ENCODE assay signal across 17 cellular contexts in the genomic region with DNA sequence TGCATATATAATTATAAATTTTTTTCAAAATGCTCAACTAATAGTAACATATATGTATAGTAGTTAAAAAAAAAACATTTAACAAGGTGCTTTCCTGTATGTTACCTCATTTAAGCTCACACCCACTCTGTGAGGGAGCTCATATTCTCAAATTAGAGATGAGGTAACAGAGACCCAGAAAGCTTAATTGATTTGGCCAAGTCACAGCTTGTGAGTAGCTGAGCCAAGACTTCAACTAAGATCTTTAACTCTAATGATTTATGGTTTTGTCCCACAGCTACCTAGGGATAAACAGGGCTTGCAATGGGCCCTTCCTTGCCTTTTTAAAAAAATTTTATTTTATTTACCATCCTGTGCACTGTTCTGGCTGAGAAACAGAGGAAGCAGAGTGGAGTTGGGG.
DNase-seq lines count a peak whose midpoint lies in the region; ATAC-seq and TF ChIP-seq lines count a peak whose summit lies in the region.
"Had no signal": no experiment of that assay in that cellular context is flagged by ENCODE, and none has a peak within 500 bp of the region (broad histone marks: within the 10 kb centered on the region; RNA-seq: fewer than 3 reads in every experiment).

No MANE protein-coding gene starts in this region.

- H3K4me1 ChIP-seq in HEK293 (ENCODE audit: control insufficient read depth, insufficient read depth, low read length) (no peaks in the 10 kb centered on the region), mesendoderm (ENCODE audit: control insufficient read depth, low read depth, low read length) (no peaks in the 10 kb centered on the region)

- H4K8ac ChIP-seq in mesendoderm (ENCODE audit: low read depth, low read length) = no peak overlapping the region

- no peak for TF ChIP-seq CTCF in HEK293 (tag by site-specific recombination; IDR thresholded peaks at IDR 0.05)

- H3K4me2 ChIP-seq in mesendoderm (ENCODE audit: low read length) = no peak overlapping the region

- no peak overlapping the region for H2BK120ac ChIP-seq in mesendoderm (ENCODE audit: low read depth, low read length)

- H3K79me2 ChIP-seq in mesendoderm (ENCODE audit: control insufficient read depth, insufficient read depth, low read length) = no peaks in the 10 kb centered on the region

- H2BK15ac ChIP-seq in mesendoderm (replicated peaks; ENCODE audit: low read depth) = peak overlapping the region; percentile 85

- POLR2A ChIA-PET in HEK293 (lab: Yijun Ruan, JAX) = interaction anchor here (0.6 to 0.9 kb wide), 3 partner anchors 15 to 1439 kb away, joined by 3 read pairs; a partner anchor contains a TSS

- H3K9ac ChIP-seq in mesendoderm (ENCODE audit: low read length) = no peak overlapping the region

- no peaks in the 10 kb centered on the region for H3K79me1 ChIP-seq in mesendoderm (ENCODE audit: low read length)

- H3K27me3 ChIP-seq in mesendoderm (ENCODE audit: insufficient read depth, low read length, poor library complexity) = no peaks in the 10 kb centered on the region

- H2BK5ac ChIP-seq in mesendoderm (ENCODE audit: low read length) = no peak overlapping the region

- CTCF ChIA-PET in HEK293 (lab: Yijun Ruan, JAX) = interaction anchor here (0.6 kb wide), 1 partner anchor 398 kb away, joined by 3 read pairs; no protein-coding TSS in a partner anchor

- DNase-seq in NCI-H2171 treated with DMSO at 0.1 percent for 48 hours (lab: John Stamatoyannopoulos, UW) (peak; percentile 4), NCI-H2171 (lab: John Stamatoyannopoulos, UW) (no peak), NCI-H446 treated with DMSO at 0.1 percent for 48 hours (lab: John Stamatoyannopoulos, UW) (peak; percentile 81), mesendoderm (no peak), cardiac septum (ENCODE audit: low spot score) (no peak)
- DNase-seq: C1 segment of cervical spinal cord; Calu3; CD4-positive, alpha-beta memory T cell; COR-L47; DMS79; EL; GDM1; H9; HFFc6 had no signal

- no peak for ATAC-seq in HG03135 (IDR thresholded peaks at IDR 0.05; ENCODE audit: unreplicated experiment)
- ATAC-seq: HCT116 had no signal

- no peaks in the 10 kb centered on the region for H3K9me3 ChIP-seq in HEK293 (ENCODE audit: control insufficient read depth, insufficient read depth, low read depth, low read length)

- H4K5ac ChIP-seq in mesendoderm (ENCODE audit: low read length) = no peak overlapping the region

- H3K27ac ChIP-seq in HEK293 (ENCODE audit: extremely low read depth, low read depth, low read length) (no peak overlapping the region), mesendoderm (ENCODE audit: low read depth, low read length) (no peak overlapping the region)

- intact Hi-C loops in cardiac septum (cut with DNase I) = no loop called here

- H3K4me3 ChIP-seq in HEK293 (ENCODE audit: low read depth, low read length) = no peak overlapping the region
- no peak overlapping the region for H3K4me3 ChIP-seq in mesendoderm (ENCODE audit: low read length)

- H2AK5ac ChIP-seq in mesendoderm (ENCODE audit: low read length) = no peak overlapping the region

- no peak overlapping the region for H3K56ac ChIP-seq in mesendoderm (ENCODE audit: low read length)

- H3K4ac ChIP-seq in mesendoderm (ENCODE audit: low read depth, low read length) = no peak overlapping the region

- no peak overlapping the region for H3K18ac ChIP-seq in mesendoderm (ENCODE audit: low read length)

- H3K36me3 ChIP-seq in HEK293 (ENCODE audit: control insufficient read depth in 2 of 2, insufficient read depth in 1 of 2, low read length in 2 of 2) (no peaks in the 10 kb centered on the region), mesendoderm (ENCODE audit: control insufficient read depth, insufficient read depth, low read length) (no peaks in the 10 kb centered on the region)

- no peak overlapping the region for H3K23ac ChIP-seq in mesendoderm (ENCODE audit: low read length)

TF ChIP-seq in HEK293, 187 proteins besides CTCF, POLR2A, EP300 and RAD21:
- TF ChIP-seq ZNF629 (tag by site-specific recombination; IDR thresholded peaks at IDR 0.05) (peak; percentile 31; the same call in 1 of the 2 replicates), ZNF394 (tag by site-specific recombination; IDR thresholded peaks at IDR 0.05; ENCODE audit: borderline replicate concordance) (peak; percentile 80), SP2 (tag by site-specific recombination; IDR thresholded peaks at IDR 0.05) (peak; percentile 9; the same call in 1 of the 2 replicates), ZNF660 (tag by site-specific recombination; IDR thresholded peaks at IDR 0.05) (peak; percentile 57; the same call in 1 of the 2 replicates), ZNF624 (tag by site-specific recombination; IDR thresholded peaks at IDR 0.05) (no peak), ZEB2 (tag by site-specific recombination; IDR thresholded peaks at IDR 0.05) (no peak)
- TF ChIP-seq, protein P1, sequence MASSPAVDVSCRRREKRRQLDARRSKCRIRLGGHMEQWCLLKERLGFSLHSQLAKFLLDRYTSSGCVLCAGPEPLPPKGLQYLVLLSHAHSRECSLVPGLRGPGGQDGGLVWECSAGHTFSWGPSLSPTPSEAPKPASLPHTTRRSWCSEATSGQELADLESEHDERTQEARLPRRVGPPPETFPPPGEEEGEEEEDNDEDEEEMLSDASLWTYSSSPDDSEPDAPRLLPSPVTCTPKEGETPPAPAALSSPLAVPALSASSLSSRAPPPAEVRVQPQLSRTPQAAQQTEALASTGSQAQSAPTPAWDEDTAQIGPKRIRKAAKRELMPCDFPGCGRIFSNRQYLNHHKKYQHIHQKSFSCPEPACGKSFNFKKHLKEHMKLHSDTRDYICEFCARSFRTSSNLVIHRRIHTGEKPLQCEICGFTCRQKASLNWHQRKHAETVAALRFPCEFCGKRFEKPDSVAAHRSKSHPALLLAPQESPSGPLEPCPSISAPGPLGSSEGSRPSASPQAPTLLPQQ (tag by site-specific recombination; IDR thresholded peaks at IDR 0.05) = peak; percentile 73

Comparison
In these comparisons a context has a peak if more than half of its experiments do, and no peak if none do; other contexts are left out.
1. DNase-seq: peak in NCI-H2171 treated with DMSO at 0.1 percent for 48 hours (single experiment) and NCI-H446 treated with DMSO at 0.1 percent for 48 hours (single experiment); none in NCI-H2171 (single experiment), mesendoderm (single experiment) and cardiac septum (single experiment).